18 cellular contexts compared by ENCODE assay signal in the genomic region with DNA sequence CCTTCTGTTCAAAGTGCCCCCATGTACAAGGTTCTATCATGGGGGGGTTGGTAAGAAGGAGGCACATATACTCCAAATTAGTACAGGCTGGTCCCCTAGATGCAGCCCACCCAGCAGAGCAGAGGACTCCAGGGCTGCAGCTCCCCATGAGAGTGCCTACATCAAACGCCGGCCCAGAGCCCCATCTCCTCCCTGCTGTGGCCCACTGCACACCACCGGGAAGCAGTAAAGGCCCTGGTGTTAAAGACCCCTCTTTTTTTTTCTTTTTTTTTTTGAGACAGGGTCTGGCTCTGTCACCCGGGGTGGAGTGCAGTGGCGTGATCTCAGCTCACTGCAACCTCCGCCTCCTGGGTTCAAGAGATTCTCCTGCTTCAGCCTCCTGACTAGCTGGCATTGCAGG. TPM values are rescaled to one million over a fixed set of nuclear protein-coding genes. Genes with fewer than 3 reads are reported as not detected.
DNase-seq lines count a peak whose midpoint lies in the region; ATAC-seq and TF ChIP-seq lines count a peak whose summit lies in the region.
"Had no signal": no experiment of that assay in that cellular context is flagged by ENCODE, and none has a peak within 500 bp of the region (broad histone marks: within the 10 kb centered on the region; RNA-seq: fewer than 3 reads in every experiment).

No MANE protein-coding gene starts in this region.

- H3K27me3 ChIP-seq in cardiac muscle cell (no peaks in the 10 kb centered on the region), aorta (ENCODE audit: control insufficient read depth in 1 of 2, insufficient read depth in 2 of 2, low read length in 1 of 2) (no peaks in the 10 kb centered on the region)
- H3K27me3 ChIP-seq: BLaER1 had no signal

- no peak for TF ChIP-seq CTCF in cardiac muscle cell (IDR thresholded peaks at IDR 0.05; ENCODE audit: low read depth, low read length)

- H3K27ac ChIP-seq in cardiac muscle cell (peak overlapping the region; percentile 84), aorta (ENCODE audit: low read depth in 1 of 2, low read length in 2 of 2) (no peak overlapping the region)
- H3K27ac ChIP-seq: 22Rv1, BLaER1 had no signal

- no peaks in the 10 kb centered on the region for H3K9me3 ChIP-seq in cardiac muscle cell (ENCODE audit: low read depth)
- H3K9me3 ChIP-seq in aorta (ENCODE audit: control insufficient read depth, low read length) = no peaks in the 10 kb centered on the region
- H3K9me3 ChIP-seq: BLaER1 had no signal

- 96 to 99% methylated on average over 6 of the region's 6 CpGs for WGBS in aorta, 2 donors

- intact Hi-C loops in left cardiac atrium (cut with DNase I) (no loop called here), posterior vena cava (cut with DNase I) (no loop called here), aorta (cut with DNase I) (no loop called here), left colon (cut with DNase I, micrococcal nuclease) (no loop called here)

- H3K4me1 ChIP-seq in cardiac muscle cell (ENCODE audit: low read depth) (peaks cover 54% of the 10 kb centered on the region), aorta (ENCODE audit: control insufficient read depth in 1 of 2, insufficient read depth in 2 of 2, low read length in 2 of 2) (peaks cover 0 to 3% of the 10 kb centered on the region in 2 donors)

- no peak for DNase-seq in cardiac muscle cell (ENCODE audit: low read depth in 1 of 2, low spot score in 1 of 2)
- no peak for DNase-seq in left cardiac atrium
- DNase-seq in posterior vena cava (ENCODE audit: low spot score) = peak; percentile 50
- peak; percentile 29 to 61 for DNase-seq in aorta
- DNase-seq in left colon = no peak
- DNase-seq: CD4-positive, alpha-beta T cell; CD8-positive, alpha-beta memory T cell; DMS 273 treated with DMSO at 0.1 percent for 48 hours; DMS79; EL; GDM1; H9 had no signal

- ATAC-seq in left cardiac atrium = no peak
- ATAC-seq in aorta (ENCODE audit: low FRiP score) = no peak
- no peak for ATAC-seq in left colon
- no peak for ATAC-seq in HG02642 (IDR thresholded peaks at IDR 0.05; ENCODE audit: poor library complexity, unreplicated experiment)
- ATAC-seq: GM12878, GM23338, HCT116 had no signal

- H3K4me3 ChIP-seq in cardiac muscle cell = no peak overlapping the region
- no peak overlapping the region for H3K4me3 ChIP-seq in aorta (ENCODE audit: low read length in 2 of 2)
- H3K4me3 ChIP-seq: BLaER1, GM12878, GM23338 had no signal

- H3K36me3 ChIP-seq in cardiac muscle cell = no peaks in the 10 kb centered on the region
- H3K36me3 ChIP-seq in aorta (ENCODE audit: control insufficient read depth in 1 of 2, insufficient read depth in 2 of 2, low read length in 1 of 2) = no peaks in the 10 kb centered on the region

RNA-seq across cellular contexts. Expression of a gene that starts 47.4 kb away (rescaled TPM):
- total RNA-seq in cardiac muscle cell (36.5 and 75.9 TPM in 2 replicates), left cardiac atrium (10 to 100 TPM; 24.6 to 27.7 TPM), posterior vena cava (10 to 100 TPM; 62.6 to 93.6 TPM), aorta (10 to 100 TPM; 55.9 to 69.1 TPM), left colon (10 to 100 TPM; 48.5 to 49.4 TPM)
- polyA plus RNA-seq in cardiac muscle cell (32.2 and 48.1 TPM in 2 replicates), aorta (10 to 100 TPM; 18.7 to 29.1 TPM)

Comparison
In these comparisons a context has a peak if more than half of its experiments do, and no peak if none do; other contexts are left out.
1. DNase-seq: peak in posterior vena cava (single experiment) and aorta (2 of 2); none in cardiac muscle cell (0 of 2), left cardiac atrium (single experiment) and left colon (0 of 2).